In the genomic region with DNA sequence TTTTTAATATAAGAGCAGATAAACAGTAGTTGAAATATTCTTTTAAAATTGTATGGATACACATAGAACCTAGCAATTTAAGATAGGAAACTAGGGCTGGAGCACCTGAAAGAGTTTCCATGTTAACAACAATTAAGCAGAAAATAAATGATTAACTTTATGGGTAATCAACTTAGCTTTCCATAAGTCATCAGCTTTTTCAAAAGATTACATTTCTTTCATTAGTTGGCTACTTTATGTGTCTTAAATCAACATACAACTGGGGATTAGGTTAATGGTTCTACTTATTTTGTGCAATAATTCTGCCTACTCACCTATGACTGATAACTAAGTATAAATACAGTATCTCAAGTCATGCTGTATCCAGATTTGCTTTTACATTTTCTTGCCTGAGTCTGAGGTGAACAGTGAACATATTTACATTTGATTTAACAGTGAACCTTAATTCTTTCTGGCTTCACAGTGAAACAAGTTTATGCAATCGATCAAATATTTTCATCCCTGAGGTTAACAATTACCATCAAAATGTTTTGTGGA, we compare ENCODE assay signal across 27 cellular contexts. TPM values are rescaled to one million over a fixed set of nuclear protein-coding genes. Genes with fewer than 3 reads are reported as not detected.
"Had no signal": no experiment of that assay in that cellular context is flagged by ENCODE, and none has a peak within 500 bp of the region (broad histone marks: within the 10 kb centered on the region; RNA-seq: fewer than 3 reads in every experiment).

A gene with protein sequence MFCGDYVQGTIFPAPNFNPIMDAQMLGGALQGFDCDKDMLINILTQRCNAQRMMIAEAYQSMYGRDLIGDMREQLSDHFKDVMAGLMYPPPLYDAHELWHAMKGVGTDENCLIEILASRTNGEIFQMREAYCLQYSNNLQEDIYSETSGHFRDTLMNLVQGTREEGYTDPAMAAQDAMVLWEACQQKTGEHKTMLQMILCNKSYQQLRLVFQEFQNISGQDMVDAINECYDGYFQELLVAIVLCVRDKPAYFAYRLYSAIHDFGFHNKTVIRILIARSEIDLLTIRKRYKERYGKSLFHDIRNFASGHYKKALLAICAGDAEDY (plus strand): TSS at position 362 of the 537 bp plus-strand sequence. CDS start 164 bp downstream, at position 526.

- H3K4me1 ChIP-seq: ascending aorta, heart right ventricle, left ventricle myocardium inferior, prostate gland, spleen had no signal

- FAIRE-seq: endothelial cell of umbilical vein had no signal

- H3K4me3 ChIP-seq: ascending aorta, heart right ventricle, left ventricle myocardium inferior, mucosa of descending colon, prostate gland, spleen, thoracic aorta had no signal

- H3K9me3 ChIP-seq: ascending aorta, prostate gland, thoracic aorta had no signal

- H3K27ac ChIP-seq: ascending aorta, heart right ventricle, left ventricle myocardium inferior, prostate gland, spleen, thoracic aorta had no signal

- DNase-seq: activated CD4-positive, alpha-beta memory T cell treated with anti-CD3 and anti-CD28 coated beads, Interleukin-2, amount 10 ng/mL, durations not matched to agents 7 days and 5 days; activated CD4-positive, alpha-beta T cell treated with anti-CD3 and anti-CD28 coated beads for 1 hour; activated CD4-positive, alpha-beta T cell treated with anti-CD3 and anti-CD28 coated beads, Interleukin-2, amount 10 ng/mL, durations not matched to agents 7 days and 5 days; activated CD8-positive, alpha-beta memory T cell treated with anti-CD3 and anti-CD28 coated beads, Interleukin-2, amount 50 U/mL, for 48 hours; activated gamma-delta T cell; activated naive CD4-positive, alpha-beta T cell treated with anti-CD3 and anti-CD28 coated beads, Interleukin-2, amount 10 ng/mL, durations not matched to agents 7 days and 5 days; activated naive CD8-positive, alpha-beta T cell treated with anti-CD3 and anti-CD28 coated beads, Interleukin-2, amount 10 ng/mL, durations not matched to agents 7 days and 5 days; activated T-cell treated with anti-CD3 and anti-CD28 coated beads, Interleukin-2, amount 50 U/mL, for 24 hours; cortex of kidney; effector memory CD8-positive, alpha-beta T cell; foreskin fibroblast; heart right ventricle; left ventricle myocardium inferior; mucosa of descending colon; spleen; stimulated activated naive CD4-positive, alpha-beta T cell; T-helper 2 cell; trophoblast cell had no signal

- ATAC-seq: effector memory CD8-positive, alpha-beta T cell; heart right ventricle; mucosa of descending colon; WTC11 had no signal

RNA-seq across cellular contexts. Expression of the gene that starts here (rescaled TPM):
- total RNA-seq: activated CD4-positive, alpha-beta memory T cell treated with anti-CD3 and anti-CD28 coated beads, Interleukin-2, amount 10 ng/mL, durations not matched to agents 7 days and 5 days; activated CD4-positive, alpha-beta T cell treated with anti-CD3 and anti-CD28 coated beads, Interleukin-2, amount 10 ng/mL, durations not matched to agents 7 days and 5 days; activated naive CD8-positive, alpha-beta T cell treated with anti-CD3 and anti-CD28 coated beads, Interleukin-2, amount 10 ng/mL, durations not matched to agents 7 days and 5 days; ascending aorta; cardiac septum; chondrocyte; endothelial cell of umbilical vein; heart right ventricle; left ventricle myocardium inferior; mesenteric fat pad; osteocyte; prostate gland; spleen; WTC11 had no signal
- polyA plus RNA-seq: endothelial cell of umbilical vein, heart right ventricle, spleen had no signal
